12 cellular contexts compared by ENCODE assay signal in the genomic region with DNA sequence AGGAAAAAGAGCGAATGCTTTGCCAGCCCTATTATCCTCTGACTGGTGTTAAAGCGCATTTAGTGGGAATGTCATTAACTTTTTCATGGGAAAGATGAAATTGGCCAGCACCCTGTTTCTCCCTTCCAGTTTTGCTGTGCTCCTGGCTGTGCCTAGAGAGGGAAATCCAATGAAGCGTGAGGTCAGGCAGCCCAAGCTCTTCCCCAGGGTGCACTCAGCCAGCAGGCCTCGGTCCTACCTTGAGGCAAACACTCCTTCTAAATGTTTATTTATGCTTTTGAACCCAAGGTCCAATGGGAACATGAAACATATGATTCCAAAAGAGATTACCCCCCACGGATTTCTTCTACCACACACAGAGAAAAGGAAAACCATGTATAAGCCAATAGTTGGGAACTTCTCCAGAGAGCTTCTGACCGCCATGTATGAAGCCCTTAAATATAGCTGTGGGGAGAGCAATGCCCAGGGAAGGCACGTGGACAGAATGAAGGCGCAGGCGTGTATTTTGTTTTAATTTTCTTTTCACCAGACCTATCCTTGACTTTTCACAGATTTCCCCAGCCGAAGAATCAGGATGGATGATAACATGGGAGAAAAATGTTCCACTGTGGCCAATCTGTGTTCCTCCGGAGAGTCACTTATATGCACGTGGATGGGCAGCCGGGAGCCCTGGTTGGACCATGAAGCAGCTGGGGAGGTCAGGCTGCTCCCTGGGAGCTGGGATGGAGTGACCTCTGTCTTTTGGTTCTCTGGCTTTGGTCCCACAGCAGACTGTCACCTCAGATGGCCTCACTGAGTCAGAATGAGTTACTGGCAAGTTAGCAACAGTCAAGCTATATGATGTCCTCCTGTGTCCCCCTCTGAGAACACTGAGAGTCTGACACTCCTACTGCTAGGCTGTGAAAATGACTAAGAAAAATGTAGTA. TPM values are rescaled to one million over a fixed set of nuclear protein-coding genes. Genes with fewer than 3 reads are reported as not detected.
DNase-seq lines count a peak whose midpoint lies in the region; ATAC-seq and TF ChIP-seq lines count a peak whose summit lies in the region.
"Had no signal": no experiment of that assay in that cellular context is flagged by ENCODE, and none has a peak within 500 bp of the region (broad histone marks: within the 10 kb centered on the region; RNA-seq: fewer than 3 reads in every experiment).

No MANE protein-coding gene starts in this region.

- H3K27me3 Mint-ChIP-seq in activated naive CD8-positive, alpha-beta T cell treated with anti-CD3 and anti-CD28 coated beads, Interleukin-2, amount 50 U/mL, for 24 hours: no peaks in the 10 kb centered on the region
- peaks cover 8% of the 10 kb centered on the region for H3K27me3 Mint-ChIP-seq in activated CD4-positive, alpha-beta memory T cell treated with anti-CD3 and anti-CD28 coated beads for 36 hours
- H3K27me3 Mint-ChIP-seq in activated CD4-positive, alpha-beta memory T cell treated with anti-CD3 and anti-CD28 coated beads, Interleukin-2, amount 10 ng/mL, durations not matched to agents 7 days and 5 days: peaks cover 12% of the 10 kb centered on the region

- BruUV-seq in HCT116 (replicated peaks; lab: Mats Ljungman, UMichigan): no TSS peak

- H3K4me3 ChIP-seq in HCT116 (replicated peaks in 1 of 2; ENCODE audit: low read depth in 1 of 2, low read length in 2 of 2) (no peak overlapping the region), sigmoid colon (no peak overlapping the region)
- H3K4me3 ChIP-seq: stomach had no signal

- H3K4me2 ChIP-seq in HCT116 (ENCODE audit: low read length): peak overlapping the region; percentile 22; the same call in 1 of the 2 replicates

- no peaks in the 10 kb centered on the region for H3K9me3 ChIP-seq in HCT116 (ENCODE audit: control insufficient read depth in 1 of 2, insufficient read depth in 1 of 2, low read depth in 1 of 2, low read length in 2 of 2)
- no peaks in the 10 kb centered on the region for H3K9me3 ChIP-seq in sigmoid colon
- H3K9me3 ChIP-seq: stomach had no signal

- no peak overlapping the region for H3K4me3 Mint-ChIP-seq in activated naive CD8-positive, alpha-beta T cell treated with anti-CD3 and anti-CD28 coated beads, Interleukin-2, amount 50 U/mL, for 24 hours
- no peak overlapping the region for H3K4me3 Mint-ChIP-seq in activated CD4-positive, alpha-beta memory T cell treated with anti-CD3 and anti-CD28 coated beads for 36 hours
- no peak overlapping the region for H3K4me3 Mint-ChIP-seq in activated CD4-positive, alpha-beta memory T cell treated with anti-CD3 and anti-CD28 coated beads, Interleukin-2, amount 10 ng/mL, durations not matched to agents 7 days and 5 days
- H3K4me3 Mint-ChIP-seq: CD14-positive monocyte, memory B cell had no signal

- no peaks in the 10 kb centered on the region for H3K9me2 ChIP-seq in HCT116 (ENCODE audit: insufficient read depth)

- 79 to 83% methylated on average over 13 of the region's 13 CpGs for WGBS in sigmoid colon, 2 donors

- H3K27ac Mint-ChIP-seq in activated naive CD8-positive, alpha-beta T cell treated with anti-CD3 and anti-CD28 coated beads, Interleukin-2, amount 50 U/mL, for 24 hours: no peak overlapping the region
- H3K27ac Mint-ChIP-seq in activated CD4-positive, alpha-beta memory T cell treated with anti-CD3 and anti-CD28 coated beads for 36 hours: no peak overlapping the region
- no peak overlapping the region for H3K27ac Mint-ChIP-seq in activated CD4-positive, alpha-beta memory T cell treated with anti-CD3 and anti-CD28 coated beads, Interleukin-2, amount 10 ng/mL, durations not matched to agents 7 days and 5 days
- H3K27ac Mint-ChIP-seq: CD14-positive monocyte, memory B cell had no signal

- H3K36me3 ChIP-seq in HCT116 (ENCODE audit: control insufficient read depth in 1 of 2, insufficient read depth in 2 of 2, low read length in 2 of 2) (no peaks in the 10 kb centered on the region), sigmoid colon (no peaks in the 10 kb centered on the region)
- H3K36me3 ChIP-seq: stomach had no signal

- no peak for TF ChIP-seq EP300 in sigmoid colon (IDR thresholded peaks at IDR 0.05)

- no peaks in the 10 kb centered on the region for H3K4me1 Mint-ChIP-seq in activated naive CD8-positive, alpha-beta T cell treated with anti-CD3 and anti-CD28 coated beads, Interleukin-2, amount 50 U/mL, for 24 hours
- H3K4me1 Mint-ChIP-seq in activated CD4-positive, alpha-beta memory T cell treated with anti-CD3 and anti-CD28 coated beads for 36 hours (ENCODE audit: low read depth): peaks cover 3% of the 10 kb centered on the region
- H3K4me1 Mint-ChIP-seq in activated CD4-positive, alpha-beta memory T cell treated with anti-CD3 and anti-CD28 coated beads, Interleukin-2, amount 10 ng/mL, durations not matched to agents 7 days and 5 days: no peaks in the 10 kb centered on the region

- H3K9ac ChIP-seq in HCT116 (ENCODE audit: low read length): no peak overlapping the region

- CTCF ChIA-PET in HCT116 (lab: Charles Lee): interaction anchor here (1.0 kb wide), 1 partner anchor 297 kb away, joined by 4 read pairs; no protein-coding TSS in a partner anchor
- CTCF ChIA-PET in activated CD4-positive, alpha-beta memory T cell treated with anti-CD3 and anti-CD28 coated beads for 36 hours (lab: Charles Lee): no interaction called here
- CTCF ChIA-PET in activated CD4-positive, alpha-beta memory T cell treated with anti-CD3 and anti-CD28 coated beads, Interleukin-2, amount 10 ng/mL, durations not matched to agents 7 days and 5 days (lab: Charles Lee): interaction anchor here (1.3 kb wide), 2 partner anchors 16 to 299 kb away, joined by 3 to 4 read pairs; no protein-coding TSS in a partner anchor

- H3K27ac ChIP-seq in HCT116 (ENCODE audit: low read depth, low read length) (no peak overlapping the region), sigmoid colon (peak overlapping the region; percentile 41 to 70 (median 61))
- H3K27ac ChIP-seq: stomach had no signal

- POLR2A ChIA-PET in HCT116 (lab: Charles Lee): no interaction called here
- POLR2A ChIA-PET in activated CD4-positive, alpha-beta memory T cell treated with anti-CD3 and anti-CD28 coated beads for 36 hours (lab: Charles Lee): no interaction called here
- POLR2A ChIA-PET in activated CD4-positive, alpha-beta memory T cell treated with anti-CD3 and anti-CD28 coated beads, Interleukin-2, amount 10 ng/mL, durations not matched to agents 7 days and 5 days (lab: Charles Lee): interaction anchor here (0.7 to 1.0 kb wide), 2 partner anchors 16 to 195 kb away, joined by 3 read pairs; no protein-coding TSS in a partner anchor

- no peak for TF ChIP-seq RAD21 in HCT116 (IDR thresholded peaks at IDR 0.05; ENCODE audit: low read depth)

- RAD21 ChIA-PET in HCT116 (lab: Charles Lee; ENCODE audit: low non-redundant PET in 1 of 2, low total read pairs in 2 of 2, uncharacterized antibody in 2 of 2, unreplicated experiment in 2 of 2): no interaction called here

- DNase-seq in HCT116 (ENCODE audit: low read depth, low spot score): no peak
- no peak for DNase-seq in activated naive CD8-positive, alpha-beta T cell treated with anti-CD3 and anti-CD28 coated beads, Interleukin-2, amount 50 U/mL, for 24 hours
- DNase-seq in cardiac septum (ENCODE audit: low spot score): peak; percentile 78
- DNase-seq in sigmoid colon: peak; percentile 74
- DNase-seq in activated CD4-positive, alpha-beta memory T cell treated with anti-CD3 and anti-CD28 coated beads for 36 hours: no peak
- DNase-seq in SKM-1 treated with dmso at 0.1 percent for 144 hours (lab: John Stamatoyannopoulos, UW; ENCODE audit: unreplicated experiment): no peak
- no peak for DNase-seq in activated CD4-positive, alpha-beta memory T cell treated with anti-CD3 and anti-CD28 coated beads, Interleukin-2, amount 10 ng/mL, durations not matched to agents 7 days and 5 days
- DNase-seq: foreskin melanocyte, stomach had no signal

- H2AFZ ChIP-seq in HCT116 (ENCODE audit: low read depth, low read length, poor library complexity, severe bottlenecking): no peak overlapping the region

- H3K4me1 ChIP-seq in HCT116 (ENCODE audit: control insufficient read depth in 1 of 2, insufficient read depth in 2 of 2, low read length in 2 of 2): peaks cover 4 to 9% of the 10 kb centered on the region in 2 experiments; a peak in 3 of 4 replicates
- H3K4me1 ChIP-seq in sigmoid colon: peaks cover 0 to 31% (median 21%) of the 10 kb centered on the region in 4 donors

- ATAC-seq in HCT116 (peak; percentile 32; the same call in 1 of the 2 replicates), HG03460 (IDR thresholded peaks at IDR 0.05; ENCODE audit: unreplicated experiment) (no peak)
- ATAC-seq in activated naive CD8-positive, alpha-beta T cell treated with anti-CD3 and anti-CD28 coated beads, Interleukin-2, amount 50 U/mL, for 24 hours: peak; percentile 46

- TF ChIP-seq POLR2A in HCT116 (IDR thresholded peaks at IDR 0.05; ENCODE audit: borderline replicate concordance, extremely low read depth, insufficient read depth, insufficient read length) (no peak), sigmoid colon (IDR thresholded peaks at IDR 0.05) (no peak)

- intact Hi-C loops in HCT116 (cut with micrococcal nuclease): no loop called here
- intact Hi-C loops in cardiac septum (cut with DNase I): loop anchor here (5.0 to 10.0 kb wide), 2 partner anchors 96 to 293 kb away; no protein-coding TSS in a partner anchor
- intact Hi-C loops in sigmoid colon (cut with DNase I): loop anchor here (2.0 to 5.0 kb wide), 3 partner anchors 51 to 301 kb away; partner anchors contain the start of gene DAAM1
- intact Hi-C loops in activated CD4-positive, alpha-beta memory T cell treated with anti-CD3 and anti-CD28 coated beads for 36 hours (cut with micrococcal nuclease): loop anchor here (5.0 kb wide), 1 partner anchor 301 kb away; no protein-coding TSS in a partner anchor

- H3K9me3 Mint-ChIP-seq in activated naive CD8-positive, alpha-beta T cell treated with anti-CD3 and anti-CD28 coated beads, Interleukin-2, amount 50 U/mL, for 24 hours: no peaks in the 10 kb centered on the region
- no peaks in the 10 kb centered on the region for H3K9me3 Mint-ChIP-seq in activated CD4-positive, alpha-beta memory T cell treated with anti-CD3 and anti-CD28 coated beads for 36 hours
- no peaks in the 10 kb centered on the region for H3K9me3 Mint-ChIP-seq in activated CD4-positive, alpha-beta memory T cell treated with anti-CD3 and anti-CD28 coated beads, Interleukin-2, amount 10 ng/mL, durations not matched to agents 7 days and 5 days
- H3K9me3 Mint-ChIP-seq: CD14-positive monocyte, memory B cell had no signal

- no peaks in the 10 kb centered on the region for H3K36me3 Mint-ChIP-seq in activated naive CD8-positive, alpha-beta T cell treated with anti-CD3 and anti-CD28 coated beads, Interleukin-2, amount 50 U/mL, for 24 hours (ENCODE audit: low read depth)
- no peaks in the 10 kb centered on the region for H3K36me3 Mint-ChIP-seq in activated CD4-positive, alpha-beta memory T cell treated with anti-CD3 and anti-CD28 coated beads for 36 hours
- H3K36me3 Mint-ChIP-seq in activated CD4-positive, alpha-beta memory T cell treated with anti-CD3 and anti-CD28 coated beads, Interleukin-2, amount 10 ng/mL, durations not matched to agents 7 days and 5 days (ENCODE audit: low read depth): no peaks in the 10 kb centered on the region
- H3K36me3 Mint-ChIP-seq: CD14-positive monocyte, memory B cell had no signal

- H3K79me2 ChIP-seq in HCT116 (ENCODE audit: insufficient read depth, low read length): no peaks in the 10 kb centered on the region

- no peaks in the 10 kb centered on the region for H4K20me1 ChIP-seq in HCT116 (ENCODE audit: insufficient read depth)

- no peaks in the 10 kb centered on the region for H3K27me3 ChIP-seq in HCT116 (ENCODE audit: insufficient read depth, low read length)
- no peaks in the 10 kb centered on the region for H3K27me3 ChIP-seq in sigmoid colon
- H3K27me3 ChIP-seq: stomach had no signal

- TF ChIP-seq CTCF in HCT116 (IDR thresholded peaks at IDR 0.05 in 2 of 3, conservative IDR thresholded peaks at IDR 0.05 in 1 of 3; ENCODE audit: borderline replicate concordance in 1 of 3, insufficient read depth in 1 of 3, low read depth in 2 of 3, low read length in 2 of 3) (no peak), sigmoid colon (IDR thresholded peaks at IDR 0.05) (no peak)

RNA-seq across cellular contexts. Expression of gene GPR135, which starts 37.3 kb away (rescaled TPM):
- 3.9 TPM for total RNA-seq in HCT116 (2021; ENCODE audit: unreplicated experiment)
- polyA plus RNA-seq in HCT116 (2012): 0.77 and 0.80 TPM in 2 replicates
- total RNA-seq in cardiac septum: 3.2 TPM
- 10 to 100 TPM in 1 of 4 donors, 1 to 10 TPM in 3; 5.2 to 12.7 (median 6.1) TPM for total RNA-seq in sigmoid colon
- under 1 TPM in 1 of 3 donors, not detected in 2; 0.50 TPM for polyA plus RNA-seq in sigmoid colon
- under 1 TPM; 0.51 to 0.74 TPM for total RNA-seq in activated CD4-positive, alpha-beta memory T cell treated with anti-CD3 and anti-CD28 coated beads for 36 hours
- total RNA-seq in activated CD4-positive, alpha-beta memory T cell treated with anti-CD3 and anti-CD28 coated beads, Interleukin-2, amount 10 ng/mL, durations not matched to agents 7 days and 5 days: 1 to 10 TPM in 1 of 2 experiments, under 1 TPM in 1; 0.95 to 1.0 TPM

RNA-seq across cellular contexts. Expression of gene L3HYPDH, which starts 56.3 kb away (rescaled TPM):
- total RNA-seq in HCT116 (2021; ENCODE audit: unreplicated experiment) (19.5 TPM), cardiac septum (20.3 TPM), sigmoid colon (10 to 100 TPM; 23.9 to 46.0 (median 30.4) TPM)
- 9.2 and 9.9 TPM in 2 replicates for polyA plus RNA-seq in HCT116 (2012)
- 10 to 100 TPM in 1 of 3 donors, 1 to 10 TPM in 2; 1.2 to 12.0 (median 3.0) TPM for polyA plus RNA-seq in sigmoid colon
- 1 to 10 TPM; 7.8 to 7.9 TPM for total RNA-seq in activated CD4-positive, alpha-beta memory T cell treated with anti-CD3 and anti-CD28 coated beads for 36 hours
- total RNA-seq in activated CD4-positive, alpha-beta memory T cell treated with anti-CD3 and anti-CD28 coated beads, Interleukin-2, amount 10 ng/mL, durations not matched to agents 7 days and 5 days: 10 to 100 TPM; 15.6 to 17.4 TPM

RNA-seq across cellular contexts. Expression of gene JKAMP, which starts 56.4 kb away (rescaled TPM):
- 46.5 TPM for total RNA-seq in HCT116 (2021; ENCODE audit: unreplicated experiment)
- polyA plus RNA-seq in HCT116 (2012): 32.9 and 38.9 TPM in 2 replicates
- 21.1 TPM for total RNA-seq in cardiac septum
- total RNA-seq in sigmoid colon: 10 to 100 TPM; 26.6 to 49.0 (median 37.5) TPM
- 10 to 100 TPM in 1 of 3 donors, 1 to 10 TPM in 2; 9.0 to 27.3 (median 9.0) TPM for polyA plus RNA-seq in sigmoid colon
- 10 to 100 TPM; 21.0 to 26.4 TPM for total RNA-seq in activated CD4-positive, alpha-beta memory T cell treated with anti-CD3 and anti-CD28 coated beads for 36 hours
- 10 to 100 TPM; 31.1 to 31.5 TPM for total RNA-seq in activated CD4-positive, alpha-beta memory T cell treated with anti-CD3 and anti-CD28 coated beads, Interleukin-2, amount 10 ng/mL, durations not matched to agents 7 days and 5 days

Comparison
In these comparisons a context has a peak if more than half of its experiments do, and no peak if none do; other contexts are left out.
1. DNase-seq: peak in cardiac septum (single experiment) and sigmoid colon (single experiment); none in HCT116 (single experiment), activated naive CD8-positive, alpha-beta T cell treated with anti-CD3 and anti-CD28 coated beads, Interleukin-2, amount 50 U/mL, for 24 hours (single experiment), activated CD4-positive, alpha-beta memory T cell treated with anti-CD3 and anti-CD28 coated beads for 36 hours (single experiment), SKM-1 treated with dmso at 0.1 percent for 144 hours (single experiment) and activated CD4-positive, alpha-beta memory T cell treated with anti-CD3 and anti-CD28 coated beads, Interleukin-2, amount 10 ng/mL, durations not matched to agents 7 days and 5 days (single experiment).